In the genomic region with DNA sequence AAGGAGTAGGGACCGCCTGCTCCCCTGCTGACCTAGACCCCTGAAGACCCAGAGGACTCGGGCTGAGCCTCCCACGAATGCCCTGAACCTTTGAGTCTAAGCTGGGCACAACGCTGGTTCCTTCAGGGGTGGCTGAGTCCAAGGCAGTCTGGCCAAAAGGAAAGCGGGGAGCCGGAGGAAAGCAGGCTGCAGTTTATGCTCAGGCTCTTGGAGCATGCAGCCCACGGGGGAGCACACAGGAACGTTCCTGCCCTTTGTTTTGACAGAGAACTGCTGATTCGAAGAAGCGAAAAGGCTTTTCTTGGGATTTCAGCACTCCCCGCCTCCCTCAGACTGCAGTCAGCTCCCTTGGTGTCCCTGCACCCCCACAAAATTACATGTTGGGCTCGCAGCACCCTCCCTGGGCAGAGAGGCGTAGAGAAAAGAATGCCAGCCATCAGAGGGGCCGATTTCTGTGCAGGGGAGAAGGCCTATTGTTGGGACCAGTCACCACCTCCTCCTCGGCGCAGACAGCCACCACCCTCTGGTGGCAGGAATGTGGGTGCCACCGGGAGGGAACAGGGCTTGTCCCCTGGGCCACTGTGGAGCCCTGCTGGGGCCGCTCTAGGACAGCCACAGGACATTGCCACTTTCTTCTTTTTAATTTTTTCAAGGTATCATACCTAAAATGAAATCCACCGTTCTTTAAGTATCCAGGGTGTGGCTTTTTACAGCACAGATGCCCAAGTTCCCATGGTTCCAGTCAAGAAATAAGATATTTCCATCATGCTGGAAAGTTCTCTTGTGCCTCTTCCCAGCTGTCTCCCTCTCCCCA, we compare ENCODE assay signal across 8 cellular contexts.
A peak's percentile ranks its signal among the peaks of the same experiment; 100 is the strongest.
DNase-seq lines count a peak whose midpoint lies in the region; ATAC-seq, FAIRE-seq and TF ChIP-seq lines count a peak whose summit lies in the region.

No MANE protein-coding gene starts in this region.

- intact Hi-C loops in Right ventricle myocardium superior (cut with DNase I), result loop anchor here (5.0 kb wide), 2 partner anchors 67 to 172 kb away; no protein-coding TSS in a partner anchor
- intact Hi-C loops in pancreas (cut with DNase I), result loop anchor here (5.0 to 10.0 kb wide), 2 partner anchors 149 to 162 kb away; no protein-coding TSS in a partner anchor

- FAIRE-seq in D721Med (lab: Jason Lieb, UNC), result no peak
- FAIRE-seq in pancreas (lab: Jason Lieb, UNC), result no peak

- H3K4me1 ChIP-seq in HUES6 (ENCODE audit: control insufficient read depth, insufficient read depth, low read length) (peaks cover 59% of the 10 kb centered on the region), pancreas (peaks cover 37 to 49% (median 38%) of the 10 kb centered on the region in 3 donors)

- DNase-seq in D721Med (ENCODE audit: insufficient read length, low spot score), result peak; percentile 94
- DNase-seq in RPMI8226, result peak; percentile 92
- DNase-seq in activated naive CD4-positive, alpha-beta T cell treated with anti-CD3 and anti-CD28 coated beads, Interleukin-2, amount 50 U/mL, for 72 hours (ENCODE audit: low spot score in 2 of 2), result peak in 1 of 2 donors; percentile 54
- peak; percentile 90 for DNase-seq in Right ventricle myocardium superior
- DNase-seq in pancreas, result peak; percentile 84 to 98 (median 92)
- DNase-seq in NCI-H187 treated with DMSO at 0.1 percent for 48 hours (lab: John Stamatoyannopoulos, UW), result no peak

- no peak overlapping the region for H3K27ac Mint-ChIP-seq in activated naive CD4-positive, alpha-beta T cell treated with anti-CD3 and anti-CD28 coated beads, Interleukin-2, amount 50 U/mL, for 72 hours

- H3K9ac ChIP-seq in HUES6 (ENCODE audit: low read length), result peak overlapping the region; percentile 12

- H3K27me3 ChIP-seq in HUES6 (ENCODE audit: control insufficient read depth, insufficient read depth, low read length) (no peaks in the 10 kb centered on the region), pancreas (no peaks in the 10 kb centered on the region)

- H3K27ac ChIP-seq in HUES6 (ENCODE audit: low read depth, low read length) (peak overlapping the region; percentile 54), pancreas (peak overlapping the region; percentile 77 to 87 (median 83))

- no peak overlapping the region for H3K4me3 ChIP-seq in HUES6 (ENCODE audit: low read depth, low read length)
- no peak overlapping the region for H3K4me3 ChIP-seq in pancreas

- H3K9me3 ChIP-seq in HUES6 (ENCODE audit: control insufficient read depth, insufficient read depth, low read depth, low read length), result no peaks in the 10 kb centered on the region
- no peaks in the 10 kb centered on the region for H3K9me3 ChIP-seq in pancreas

- TF ChIP-seq CTCF in D721Med (IDR thresholded peaks at IDR 0.05; ENCODE audit: insufficient read depth, missing control alignments) (peak; percentile 95), pancreas (IDR thresholded peaks at IDR 0.05) (peak; percentile 91 to 97 (median 94))

- H3K36me3 Mint-ChIP-seq in activated naive CD4-positive, alpha-beta T cell treated with anti-CD3 and anti-CD28 coated beads, Interleukin-2, amount 50 U/mL, for 72 hours, result no peaks in the 10 kb centered on the region

- H3K36me3 ChIP-seq in HUES6 (ENCODE audit: control insufficient read depth, insufficient read depth, low read length) (no peaks in the 10 kb centered on the region), pancreas (no peaks in the 10 kb centered on the region)

- peak; percentile 74 to 79 for ATAC-seq in activated naive CD4-positive, alpha-beta T cell treated with anti-CD3 and anti-CD28 coated beads, Interleukin-2, amount 50 U/mL, for 72 hours
- ATAC-seq in Right ventricle myocardium superior (ENCODE audit: poor library complexity) (peak; percentile 96), pancreas (peak; percentile 90 to 93 (median 91)), GM21381 (IDR thresholded peaks at IDR 0.05; ENCODE audit: unreplicated experiment) (no peak)

- no peaks in the 10 kb centered on the region for H3K9me3 Mint-ChIP-seq in activated naive CD4-positive, alpha-beta T cell treated with anti-CD3 and anti-CD28 coated beads, Interleukin-2, amount 50 U/mL, for 72 hours

- WGBS in pancreas, 2 donors, result 26 to 30% methylated on average over 19 of the region's 19 CpGs
